10 cellular contexts compared by ENCODE assay signal in the genomic region with DNA sequence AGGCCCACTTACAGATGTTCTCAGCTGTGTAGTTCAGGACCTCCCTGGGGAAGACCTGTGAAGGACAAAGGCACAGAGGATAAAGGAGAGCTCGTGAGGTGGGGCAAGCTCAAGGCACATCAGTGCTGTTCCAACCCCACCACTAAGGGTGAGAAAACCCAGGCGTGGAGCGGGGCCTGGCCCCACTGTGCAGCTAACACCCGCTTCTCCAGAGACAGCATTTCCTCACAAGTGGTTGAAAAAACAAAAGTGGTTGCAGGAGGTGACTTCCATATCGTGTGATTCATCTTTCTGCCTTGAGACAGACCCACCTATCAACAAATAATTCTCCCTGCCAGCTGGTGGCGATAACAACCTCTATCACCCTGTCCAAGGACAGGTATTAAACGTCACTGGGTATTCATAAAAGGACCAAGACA. TPM values are rescaled to one million over a fixed set of nuclear protein-coding genes. Genes with fewer than 3 reads are reported as not detected.
DNase-seq lines count a peak whose midpoint lies in the region; ATAC-seq and TF ChIP-seq lines count a peak whose summit lies in the region.
"Had no signal": no experiment of that assay in that cellular context is flagged by ENCODE, and none has a peak within 500 bp of the region (broad histone marks: within the 10 kb centered on the region; RNA-seq: fewer than 3 reads in every experiment).

No MANE protein-coding gene starts in this region.

- H3K36me3 Mint-ChIP-seq in activated T-cell treated with anti-CD3 and anti-CD28 coated beads, Interleukin-2, amount 50 U/mL, for 24 hours (ENCODE audit: low read depth): peaks cover 87% of the 10 kb centered on the region
- peaks cover 58% of the 10 kb centered on the region for H3K36me3 Mint-ChIP-seq in T-cell

- no peak overlapping the region for H3K4me3 Mint-ChIP-seq in activated T-cell treated with anti-CD3 and anti-CD28 coated beads, Interleukin-2, amount 50 U/mL, for 24 hours
- H3K4me3 Mint-ChIP-seq in T-cell: peak overlapping the region in 1 of 3 donors; percentile 10

- H3K9me3 Mint-ChIP-seq in activated T-cell treated with anti-CD3 and anti-CD28 coated beads, Interleukin-2, amount 50 U/mL, for 24 hours: no peaks in the 10 kb centered on the region
- H3K9me3 Mint-ChIP-seq in T-cell: no peaks in the 10 kb centered on the region

- peak; percentile 52 to 57 (median 54) for ATAC-seq in T-cell (replicated peaks in 1 of 4)
- no peak for ATAC-seq in HG02623 (IDR thresholded peaks at IDR 0.05; ENCODE audit: unreplicated experiment)

- CTCF ChIA-PET in T-cell (lab: Charles Lee): no interaction called here

- in situ Hi-C loops in G401 (cut with HindIII; ENCODE audit: low sequenced_read_pairs): no loop called here

- peak overlapping the region in 51 of 59 donors; percentile 1 to 93 (median 69) for H3K27ac ChIP-seq in dorsolateral prefrontal cortex

- peak overlapping the region; percentile 69 for H3K27ac Mint-ChIP-seq in activated T-cell treated with anti-CD3 and anti-CD28 coated beads, Interleukin-2, amount 50 U/mL, for 24 hours
- H3K27ac Mint-ChIP-seq in T-cell: peak overlapping the region; percentile 66 to 73

- H3K4me3 ChIP-seq in dorsolateral prefrontal cortex: no peak overlapping the region

- H3K4me1 Mint-ChIP-seq in activated T-cell treated with anti-CD3 and anti-CD28 coated beads, Interleukin-2, amount 50 U/mL, for 24 hours (ENCODE audit: low read depth): peaks cover 46% of the 10 kb centered on the region
- peaks cover 33 to 47% (median 40%) of the 10 kb centered on the region in 3 donors for H3K4me1 Mint-ChIP-seq in T-cell

- intact Hi-C loops in dorsolateral prefrontal cortex (cut with DNase I): loop anchor here in 1 of 2 donors (10.0 kb wide), 1 partner anchor 173 kb away; a partner anchor contains a TSS

- H3K27me3 Mint-ChIP-seq in activated T-cell treated with anti-CD3 and anti-CD28 coated beads, Interleukin-2, amount 50 U/mL, for 24 hours: no peaks in the 10 kb centered on the region
- no peaks in the 10 kb centered on the region for H3K27me3 Mint-ChIP-seq in T-cell

- TF ChIP-seq CTCF in dorsolateral prefrontal cortex (IDR thresholded peaks at IDR 0.05 in 54 of 56, conservative IDR thresholded peaks at IDR 0.05 in 2 of 56; ENCODE audit: low read depth in 1 of 56, partially characterized antibody in 56 of 56): no peak

- POLR2A ChIA-PET in T-cell (lab: Charles Lee): interaction anchor here in 1 of 2 donors (0.6 kb wide), 1 partner anchor 122 kb away, joined by 5 read pairs; no protein-coding TSS in a partner anchor

- no peak for DNase-seq in activated T-cell treated with anti-CD3 and anti-CD28 coated beads, Interleukin-2, amount 50 U/mL, for 24 hours
- DNase-seq in activated T-cell treated with anti-CD3 and anti-CD28 coated beads for 4 hours (no peak), T-cell (peak in 1 of 34 experiments; percentile 19), dorsolateral prefrontal cortex (no peak), NCI-H446 (lab: John Stamatoyannopoulos, UW) (no peak), G401 (ENCODE audit: low spot score) (no peak)
- peak; percentile 51 for DNase-seq in stimulated activated CD8-positive, alpha-beta memory T cell treated with anti-CD3 and anti-CD28 coated beads, Interleukin-4, amount 100 ng/mL, for 48 hours
- DNase-seq: central memory CD4-positive, alpha-beta T cell; kidney had no signal

- H3K27me3 ChIP-seq in dorsolateral prefrontal cortex: no peaks in the 10 kb centered on the region

RNA-seq across cellular contexts. Expression of gene SNN, which starts 30.0 kb away (rescaled TPM):
- total RNA-seq in T-cell: 10 to 100 TPM; 17.4 to 56.2 (median 22.7) TPM
- 100 to 1,000 TPM in 118 of 120 experiments, 10 to 100 TPM in 2; 90.3 to 278 (median 166) TPM for total RNA-seq in dorsolateral prefrontal cortex
- 18.2 and 28.1 TPM in 2 replicates for total RNA-seq in G401 (2014; rRNA removed; shearing (Covaris generic))

RNA-seq across cellular contexts. Expression of gene TXNDC11, which starts 44.4 kb away (rescaled TPM):
- total RNA-seq in T-cell: 10 to 100 TPM; 44.0 to 76.3 (median 54.0) TPM
- 10 to 100 TPM; 16.0 to 38.5 (median 26.0) TPM for total RNA-seq in dorsolateral prefrontal cortex
- total RNA-seq in G401 (2014; rRNA removed; shearing (Covaris generic)): 25.4 and 31.9 TPM in 2 replicates
